17 cellular contexts compared by ENCODE assay signal in genomic region chr3:134126153-134126552, GRCh38.
A peak's percentile ranks its signal among the peaks of the same experiment; 100 is the strongest.
DNase-seq lines count a peak whose midpoint lies in the region; TF ChIP-seq lines count a peak whose summit lies in the region.
"Had no signal": no experiment of that assay in that cellular context is flagged by ENCODE, and none has a peak within 500 bp of the region (broad histone marks: within the 10 kb centered on the region; RNA-seq: fewer than 3 reads in every experiment).

No MANE protein-coding gene starts in this region.

- TF ChIP-seq CTCF in cardiac muscle cell (IDR thresholded peaks at IDR 0.05; ENCODE audit: low read depth, low read length), result peak; percentile 28
- TF ChIP-seq CTCF in right atrium auricular region (IDR thresholded peaks at IDR 0.05), result no peak
- TF ChIP-seq CTCF in NB4 (IDR thresholded peaks at IDR 0.05; ENCODE audit: low read depth, low read length), result no peak
- peak; percentile 48 for TF ChIP-seq CTCF in choroid plexus epithelial cell (conservative IDR thresholded peaks at IDR 0.05; ENCODE audit: low read depth, low read length)
- TF ChIP-seq CTCF in type B pancreatic cell (conservative IDR thresholded peaks at IDR 0.05), result peak; percentile 18

- peaks cover 28% of the 10 kb centered on the region for H3K36me3 Mint-ChIP-seq in type B pancreatic cell

- no peaks in the 10 kb centered on the region for H3K4me1 ChIP-seq in cardiac muscle cell (ENCODE audit: low read depth)
- no peaks in the 10 kb centered on the region for H3K4me1 ChIP-seq in right atrium auricular region

- H3K27ac ChIP-seq in cardiac muscle cell (no peak overlapping the region), right atrium auricular region (no peak overlapping the region)

- H3K9me3 Mint-ChIP-seq in type B pancreatic cell, result peaks cover 14% of the 10 kb centered on the region

- no peak overlapping the region for H3K27ac Mint-ChIP-seq in type B pancreatic cell
- H3K27ac Mint-ChIP-seq: activated CD4-positive, alpha-beta T cell treated with anti-CD3 and anti-CD28 coated beads, Interleukin-2, amount 10 ng/mL, durations not matched to agents 7 days and 5 days; activated naive CD8-positive, alpha-beta T cell; T-cell had no signal

- H3K4me1 Mint-ChIP-seq in type B pancreatic cell (ENCODE audit: unreplicated experiment), result no peaks in the 10 kb centered on the region
- H3K4me1 Mint-ChIP-seq: activated CD4-positive, alpha-beta T cell treated with anti-CD3 and anti-CD28 coated beads, Interleukin-2, amount 10 ng/mL, durations not matched to agents 7 days and 5 days; T-cell had no signal

- H3K4me3 ChIP-seq in cardiac muscle cell (no peak overlapping the region), right atrium auricular region (no peak overlapping the region), NB4 (ENCODE audit: low read depth, low read length) (no peak overlapping the region), choroid plexus epithelial cell (ENCODE audit: low read depth, low read length) (no peak overlapping the region)
- H3K4me3 ChIP-seq: smooth muscle cell had no signal

- no peaks in the 10 kb centered on the region for H3K36me3 ChIP-seq in cardiac muscle cell
- peaks cover 8% of the 10 kb centered on the region for H3K36me3 ChIP-seq in right atrium auricular region

- TF ChIP-seq POLR2A in NB4 (IDR thresholded peaks at IDR 0.05; ENCODE audit: extremely low read depth, insufficient read length), result no peak

- H3K27me3 Mint-ChIP-seq in type B pancreatic cell, result no peaks in the 10 kb centered on the region
- H3K27me3 Mint-ChIP-seq: activated naive CD8-positive, alpha-beta T cell had no signal

- no peaks in the 10 kb centered on the region for H3K9me3 ChIP-seq in cardiac muscle cell (ENCODE audit: low read depth)
- no peaks in the 10 kb centered on the region for H3K9me3 ChIP-seq in right atrium auricular region

- DNase-seq in cardiac muscle cell (ENCODE audit: low read depth in 1 of 2, low spot score in 1 of 2), result peak in 1 of 2 donors; percentile 11
- no peak for DNase-seq in right atrium auricular region (ENCODE audit: low spot score)
- DNase-seq in NB4 (ENCODE audit: low read depth), result peak; percentile 11
- peak; percentile 21 for DNase-seq in choroid plexus epithelial cell (ENCODE audit: low read depth)
- no peak for DNase-seq in type B pancreatic cell (ENCODE audit: extremely low spot score, unreplicated experiment)
- DNase-seq in H4 (ENCODE audit: low spot score), result no peak
- DNase-seq in D341Med (ENCODE audit: low spot score), result no peak
- no peak for DNase-seq in stimulated activated CD4-positive, alpha-beta T cell treated with anti-CD3 and anti-CD28 coated beads, Interleukin-2, amount 100 ng/mL, for 48 hours
- DNase-seq: activated CD4-positive, alpha-beta T cell treated with anti-CD3 and anti-CD28 coated beads, Interleukin-2, amount 10 ng/mL, durations not matched to agents 7 days and 5 days; activated T-cell treated with anti-CD3 and anti-CD28 coated beads, Interleukin-2, amount 50 U/mL, for 1 hour; central memory CD4-positive, alpha-beta T cell; DMS 273 treated with DMSO at 0.1 percent for 48 hours; midbrain; NCI-H1436 treated with DMSO at 0.1 percent for 48 hours; T-cell had no signal

- H3K27me3 ChIP-seq in cardiac muscle cell (no peaks in the 10 kb centered on the region), right atrium auricular region (no peaks in the 10 kb centered on the region)

- H3K4me3 Mint-ChIP-seq in type B pancreatic cell, result no peak overlapping the region
- H3K4me3 Mint-ChIP-seq: activated CD4-positive, alpha-beta T cell treated with anti-CD3 and anti-CD28 coated beads, Interleukin-2, amount 10 ng/mL, durations not matched to agents 7 days and 5 days; activated naive CD8-positive, alpha-beta T cell; T-cell had no signal

Comparison
In these comparisons a context has a peak if more than half of its experiments do, and no peak if none do; other contexts are left out.
1. CTCF ChIP-seq: peak in cardiac muscle cell (single experiment), choroid plexus epithelial cell (single experiment) and type B pancreatic cell (single experiment); none in right atrium auricular region (0 of 2) and NB4 (single experiment).
2. DNase-seq: peak in NB4 (single experiment) and choroid plexus epithelial cell (single experiment); none in right atrium auricular region (single experiment), type B pancreatic cell (single experiment), H4 (single experiment), D341Med (single experiment) and stimulated activated CD4-positive, alpha-beta T cell treated with anti-CD3 and anti-CD28 coated beads, Interleukin-2, amount 100 ng/mL, for 48 hours (0 of 2).